8 cellular contexts compared by ENCODE assay signal in the genomic region with DNA sequence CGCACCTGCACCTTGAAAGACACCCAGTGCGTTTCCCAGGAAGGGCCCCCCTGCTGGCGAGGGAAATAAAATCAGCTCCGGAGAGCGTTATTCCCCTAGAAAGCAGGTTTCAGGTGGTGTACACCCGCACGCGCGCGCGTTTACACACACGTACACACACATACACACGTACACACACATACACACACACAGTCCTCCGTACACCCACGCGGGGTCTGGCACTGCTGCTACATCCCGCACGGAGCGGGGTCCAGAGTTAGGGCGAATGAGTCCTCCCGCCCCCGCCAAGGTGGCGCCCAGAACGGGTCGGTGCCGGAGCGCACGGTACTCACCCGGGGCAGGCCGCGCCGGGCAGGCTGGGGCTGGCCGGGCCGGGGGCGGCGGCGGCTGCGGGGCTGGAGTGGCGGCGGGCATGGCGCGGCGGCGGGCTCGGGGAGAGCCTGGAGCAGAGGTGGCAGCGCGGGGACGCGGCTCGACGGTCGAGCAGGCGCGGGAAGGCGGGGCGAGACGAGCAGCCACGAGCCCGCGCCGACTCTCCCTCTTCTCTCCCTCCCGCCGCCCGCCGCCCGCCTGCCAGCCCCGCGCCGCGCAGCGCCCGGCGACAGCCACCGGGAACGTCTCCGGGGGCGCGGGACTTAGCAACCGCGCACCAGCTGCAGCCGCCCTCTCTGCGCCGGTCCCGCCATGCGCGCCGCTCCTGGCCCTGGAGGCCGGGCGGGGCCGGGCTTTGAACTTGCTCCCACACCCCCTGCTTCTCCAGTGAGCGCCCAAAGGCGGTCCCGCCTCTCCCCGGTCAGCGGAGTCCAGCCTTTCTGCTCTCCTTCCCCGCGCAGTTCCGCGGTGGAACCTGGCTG. TPM values are rescaled to one million over a fixed set of nuclear protein-coding genes. Genes with fewer than 3 reads are reported as not detected.
DNase-seq lines count a peak whose midpoint lies in the region; ATAC-seq and TF ChIP-seq lines count a peak whose summit lies in the region.
"Had no signal": no experiment of that assay in that cellular context is flagged by ENCODE, and none has a peak within 500 bp of the region (broad histone marks: within the 10 kb centered on the region; RNA-seq: fewer than 3 reads in every experiment).

A gene with protein sequence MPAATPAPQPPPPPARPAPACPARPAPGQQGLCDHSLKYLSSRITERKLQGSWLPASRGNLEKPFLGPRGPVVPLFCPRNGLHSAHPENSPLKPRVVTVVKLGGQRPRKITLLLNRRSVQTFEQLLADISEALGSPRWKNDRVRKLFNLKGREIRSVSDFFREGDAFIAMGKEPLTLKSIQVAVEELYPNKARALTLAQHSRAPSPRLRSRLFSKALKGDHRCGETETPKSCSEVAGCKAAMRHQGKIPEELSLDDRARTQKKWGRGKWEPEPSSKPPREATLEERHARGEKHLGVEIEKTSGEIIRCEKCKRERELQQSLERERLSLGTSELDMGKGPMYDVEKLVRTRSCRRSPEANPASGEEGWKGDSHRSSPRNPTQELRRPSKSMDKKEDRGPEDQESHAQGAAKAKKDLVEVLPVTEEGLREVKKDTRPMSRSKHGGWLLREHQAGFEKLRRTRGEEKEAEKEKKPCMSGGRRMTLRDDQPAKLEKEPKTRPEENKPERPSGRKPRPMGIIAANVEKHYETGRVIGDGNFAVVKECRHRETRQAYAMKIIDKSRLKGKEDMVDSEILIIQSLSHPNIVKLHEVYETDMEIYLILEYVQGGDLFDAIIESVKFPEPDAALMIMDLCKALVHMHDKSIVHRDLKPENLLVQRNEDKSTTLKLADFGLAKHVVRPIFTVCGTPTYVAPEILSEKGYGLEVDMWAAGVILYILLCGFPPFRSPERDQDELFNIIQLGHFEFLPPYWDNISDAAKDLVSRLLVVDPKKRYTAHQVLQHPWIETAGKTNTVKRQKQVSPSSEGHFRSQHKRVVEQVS (minus strand): TSS at position 704 of the 854 bp plus-strand sequence. CDS start 290 bp downstream, at position 414.

- H3K9me2 ChIP-seq in PC-3 (replicated peaks; ENCODE audit: low read length): no peaks in the 10 kb centered on the region

- H3F3A ChIP-seq in PC-3 (ENCODE audit: low read length, unreplicated experiment): no peaks in the 10 kb centered on the region

- H3K27me3 ChIP-seq in PC-3 (ENCODE audit: low read length): peaks cover 69% of the 10 kb centered on the region

- intact Hi-C loops in PC-3 (cut with micrococcal nuclease) (no loop called here), Right ventricle myocardium superior (cut with DNase I) (no loop called here)

- ATAC-seq in PC-3 (no peak), Right ventricle myocardium superior (ENCODE audit: poor library complexity) (peak; percentile 58), HG03354 (IDR thresholded peaks at IDR 0.05; ENCODE audit: poor library complexity, severe bottlenecking, unreplicated experiment) (no peak), HG03432 (IDR thresholded peaks at IDR 0.05; ENCODE audit: unreplicated experiment) (no peak)

- no peaks in the 10 kb centered on the region for H3K4me1 ChIP-seq in PC-3 (ENCODE audit: insufficient read depth, low read length)

- no peaks in the 10 kb centered on the region for H4K20me1 ChIP-seq in PC-3 (ENCODE audit: low read length)

- no peaks in the 10 kb centered on the region for H3K36me3 ChIP-seq in PC-3 (ENCODE audit: low read depth, low read length)

- TF ChIP-seq CTCF in PC-3 (conservative IDR thresholded peaks at IDR 0.05; ENCODE audit: low read depth, low read length): 0 out of 2 replicates have a peak, but pooled peaks have one; percentile 7

- H3K4me2 ChIP-seq in PC-3 (ENCODE audit: low read length): no peak within 1 kb of the TSS

- DNase-seq in GM03348 (ENCODE audit: low spot score) (peak; percentile 27), PC-3 (no peak), Right ventricle myocardium superior (peak; percentile 49), retina (peak; percentile 68), globus pallidus (ENCODE audit: low spot score) (no peak)

- H3K79me2 ChIP-seq in PC-3 (ENCODE audit: low read length): no peaks in the 10 kb centered on the region

- CTCF ChIA-PET in PC-3 (lab: Charles Lee): interaction anchor here (0.6 kb wide), 1 partner anchor 11 kb away, joined by 4 read pairs; no protein-coding TSS in a partner anchor

- no peaks in the 10 kb centered on the region for H3K9me3 ChIP-seq in PC-3 (ENCODE audit: low read length)

- no peak within 1 kb of the TSS for H3K9ac ChIP-seq in PC-3 (ENCODE audit: low read length)

- no peak within 1 kb of the TSS for H3K27ac ChIP-seq in PC-3 (ENCODE audit: low read length)

- POLR2A ChIA-PET in PC-3 (lab: Charles Lee; ENCODE audit: unreplicated experiment): no interaction called here

- H3K4me3 ChIP-seq in PC-3 (ENCODE audit: low read length): no peak within 1 kb of the TSS

- H2AFZ ChIP-seq in PC-3 (ENCODE audit: low read length): no peak within 1 kb of the TSS

- no TSS peak for BruUV-seq in PC-3 (replicated peaks; lab: Mats Ljungman, UMichigan)

RNA-seq across cellular contexts. Expression of the gene that starts here (rescaled TPM):
- total RNA-seq in PC-3 (2014; rRNA removed) (not detected in 2 replicates), Right ventricle myocardium superior (0.43 TPM)
- total RNA-seq: SK-MEL-5 had no signal

Comparison
In these comparisons a context has a peak if more than half of its experiments do, and no peak if none do; other contexts are left out.
1. Peak in DNase-seq and ATAC-seq in Right ventricle myocardium superior; RNA of the gene not detected or under 1 TPM.
2. DNase-seq: peak in GM03348 (single experiment) and retina (single experiment); none in PC-3 (single experiment) and globus pallidus (single experiment).